In genomic region chrX:12962041-12962504, GRCh38 we compare ENCODE assay signal across 1 cellular context.
TF ChIP-seq lines count a peak whose summit lies in the region.

No MANE protein-coding gene starts in this region.

TF ChIP-seq in SK-N-SH, 30 proteins besides CTCF, POLR2A, EP300 and RAD21 (continued from another document):
- TF ChIP-seq, protein P1, sequence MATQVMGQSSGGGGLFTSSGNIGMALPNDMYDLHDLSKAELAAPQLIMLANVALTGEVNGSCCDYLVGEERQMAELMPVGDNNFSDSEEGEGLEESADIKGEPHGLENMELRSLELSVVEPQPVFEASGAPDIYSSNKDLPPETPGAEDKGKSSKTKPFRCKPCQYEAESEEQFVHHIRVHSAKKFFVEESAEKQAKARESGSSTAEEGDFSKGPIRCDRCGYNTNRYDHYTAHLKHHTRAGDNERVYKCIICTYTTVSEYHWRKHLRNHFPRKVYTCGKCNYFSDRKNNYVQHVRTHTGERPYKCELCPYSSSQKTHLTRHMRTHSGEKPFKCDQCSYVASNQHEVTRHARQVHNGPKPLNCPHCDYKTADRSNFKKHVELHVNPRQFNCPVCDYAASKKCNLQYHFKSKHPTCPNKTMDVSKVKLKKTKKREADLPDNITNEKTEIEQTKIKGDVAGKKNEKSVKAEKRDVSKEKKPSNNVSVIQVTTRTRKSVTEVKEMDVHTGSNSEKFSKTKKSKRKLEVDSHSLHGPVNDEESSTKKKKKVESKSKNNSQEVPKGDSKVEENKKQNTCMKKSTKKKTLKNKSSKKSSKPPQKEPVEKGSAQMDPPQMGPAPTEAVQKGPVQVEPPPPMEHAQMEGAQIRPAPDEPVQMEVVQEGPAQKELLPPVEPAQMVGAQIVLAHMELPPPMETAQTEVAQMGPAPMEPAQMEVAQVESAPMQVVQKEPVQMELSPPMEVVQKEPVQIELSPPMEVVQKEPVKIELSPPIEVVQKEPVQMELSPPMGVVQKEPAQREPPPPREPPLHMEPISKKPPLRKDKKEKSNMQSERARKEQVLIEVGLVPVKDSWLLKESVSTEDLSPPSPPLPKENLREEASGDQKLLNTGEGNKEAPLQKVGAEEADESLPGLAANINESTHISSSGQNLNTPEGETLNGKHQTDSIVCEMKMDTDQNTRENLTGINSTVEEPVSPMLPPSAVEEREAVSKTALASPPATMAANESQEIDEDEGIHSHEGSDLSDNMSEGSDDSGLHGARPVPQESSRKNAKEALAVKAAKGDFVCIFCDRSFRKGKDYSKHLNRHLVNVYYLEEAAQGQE (IDR thresholded peaks at IDR 0.05; ENCODE audit: low read depth, low read length) = no peak
- TF ChIP-seq GABPA (IDR thresholded peaks at IDR 0.05; ENCODE audit: low read depth) = no peak
- TF ChIP-seq GATA2 (CRISPR knock-in tag; IDR thresholded peaks at IDR 0.05) = no peak
- TF ChIP-seq SMC3 (IDR thresholded peaks at IDR 0.05; ENCODE audit: low read depth, low read length) = no peak
- no peak for TF ChIP-seq FOXJ3 (CRISPR knock-in tag; IDR thresholded peaks at IDR 0.05)
- TF ChIP-seq SIN3A (IDR thresholded peaks at IDR 0.05; ENCODE audit: borderline replicate concordance, low read depth, low read length) = no peak
- TF ChIP-seq TEAD4 (IDR thresholded peaks at IDR 0.05; ENCODE audit: borderline replicate concordance, insufficient read depth) = no peak
- TF ChIP-seq CHD2 (IDR thresholded peaks at IDR 0.05; ENCODE audit: low read length, partially characterized antibody) = no peak
- TF ChIP-seq FOXM1 (IDR thresholded peaks at IDR 0.05; ENCODE audit: low read depth) = no peak
- TF ChIP-seq ZBTB33 (IDR thresholded peaks at IDR 0.05; ENCODE audit: borderline replicate concordance, low read depth) = no peak
- TF ChIP-seq TAF1 (IDR thresholded peaks at IDR 0.05; ENCODE audit: borderline replicate concordance, low read depth, low read length) = no peak
- TF ChIP-seq, protein P2, sequence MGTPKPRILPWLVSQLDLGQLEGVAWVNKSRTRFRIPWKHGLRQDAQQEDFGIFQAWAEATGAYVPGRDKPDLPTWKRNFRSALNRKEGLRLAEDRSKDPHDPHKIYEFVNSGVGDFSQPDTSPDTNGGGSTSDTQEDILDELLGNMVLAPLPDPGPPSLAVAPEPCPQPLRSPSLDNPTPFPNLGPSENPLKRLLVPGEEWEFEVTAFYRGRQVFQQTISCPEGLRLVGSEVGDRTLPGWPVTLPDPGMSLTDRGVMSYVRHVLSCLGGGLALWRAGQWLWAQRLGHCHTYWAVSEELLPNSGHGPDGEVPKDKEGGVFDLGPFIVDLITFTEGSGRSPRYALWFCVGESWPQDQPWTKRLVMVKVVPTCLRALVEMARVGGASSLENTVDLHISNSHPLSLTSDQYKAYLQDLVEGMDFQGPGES (IDR thresholded peaks at IDR 0.05; ENCODE audit: low read depth, low read length) = no peak
- TF ChIP-seq NRF1 (IDR thresholded peaks at IDR 0.05; ENCODE audit: low read depth, low read length) = no peak
- TF ChIP-seq MXI1 (IDR thresholded peaks at IDR 0.05; ENCODE audit: low read depth, low read length) = no peak
- no peak for TF ChIP-seq RCOR1 (IDR thresholded peaks at IDR 0.05; ENCODE audit: low read length)
